1 cellular context compared by ENCODE assay signal in the genomic region with DNA sequence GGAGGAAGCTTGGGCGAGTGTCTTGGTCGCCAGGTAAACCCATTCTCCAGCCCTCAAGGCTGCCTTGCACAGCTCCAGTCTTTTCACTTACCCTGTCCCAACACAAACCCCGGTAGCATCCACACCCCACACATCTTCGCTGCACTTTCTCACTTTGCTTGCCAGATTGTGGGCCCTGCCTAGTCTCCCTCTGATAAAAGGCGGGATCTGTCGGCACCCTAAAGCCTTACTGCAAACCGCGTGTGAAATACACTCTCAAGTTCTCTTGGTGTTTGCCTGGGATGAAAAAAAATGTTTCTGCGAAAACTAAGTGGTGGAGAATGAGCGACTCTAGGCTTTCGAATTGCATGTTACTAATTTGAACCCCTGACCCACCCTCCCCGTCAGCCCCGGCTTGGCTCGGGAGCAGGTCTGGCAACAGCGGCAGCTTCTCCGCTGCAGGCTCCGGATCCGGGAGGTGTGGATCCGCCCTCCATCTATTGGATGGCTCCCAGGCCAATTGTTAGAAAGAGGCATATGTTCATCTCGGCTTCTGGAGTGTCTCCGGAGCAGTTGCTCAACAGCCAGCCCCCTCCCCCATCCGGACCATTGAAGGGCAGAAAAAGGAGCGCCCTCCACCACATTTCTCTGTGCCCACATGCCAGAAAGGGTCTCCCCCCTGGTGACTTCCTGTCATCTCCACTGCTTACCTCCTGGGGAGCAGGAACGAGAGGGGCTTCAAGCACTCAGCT.
TF ChIP-seq lines count a peak whose summit lies in the region.

No MANE protein-coding gene starts in this region.

TF ChIP-seq in K562, 482 proteins besides CTCF, POLR2A, EP300 and RAD21 (continued from another document and continues in another):
- TF ChIP-seq, protein P1, sequence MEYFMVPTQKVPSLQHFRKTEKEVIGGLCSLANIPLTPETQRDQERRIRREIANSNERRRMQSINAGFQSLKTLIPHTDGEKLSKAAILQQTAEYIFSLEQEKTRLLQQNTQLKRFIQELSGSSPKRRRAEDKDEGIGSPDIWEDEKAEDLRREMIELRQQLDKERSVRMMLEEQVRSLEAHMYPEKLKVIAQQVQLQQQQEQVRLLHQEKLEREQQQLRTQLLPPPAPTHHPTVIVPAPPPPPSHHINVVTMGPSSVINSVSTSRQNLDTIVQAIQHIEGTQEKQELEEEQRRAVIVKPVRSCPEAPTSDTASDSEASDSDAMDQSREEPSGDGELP (CRISPR knock-in tag; IDR thresholded peaks at IDR 0.05; ENCODE audit: borderline replicate concordance): peak; percentile 33; the same call in 1 of the 2 replicates
- TF ChIP-seq SNIP1 (IDR thresholded peaks at IDR 0.05; ENCODE audit: low read depth) (no peak), NCOA6 (IDR thresholded peaks at IDR 0.05) (no peak), ZNF717 (CRISPR knock-in tag; IDR thresholded peaks at IDR 0.05) (no peak), MYNN (IDR thresholded peaks at IDR 0.05) (no peak), MYNN (CRISPR knock-in tag; IDR thresholded peaks at IDR 0.05) (no peak), ETV1 (tag; conservative IDR thresholded peaks at IDR 0.05; ENCODE audit: low read depth) (no peak), LARP7 (IDR thresholded peaks at IDR 0.05) (no peak), YY1 (IDR thresholded peaks at IDR 0.05; ENCODE audit: borderline replicate concordance in 1 of 3, control insufficient read depth in 1 of 3, extremely low read depth in 1 of 3, insufficient read depth in 3 of 3, insufficient read length in 1 of 3, insufficient replicate concordance in 2 of 3, low read depth in 1 of 3, low read length in 2 of 3) (peak in 1 of 3 experiments; percentile 18), RBBP5 (IDR thresholded peaks at IDR 0.05; ENCODE audit: borderline replicate concordance, insufficient read depth, low read length, poor library complexity, severe bottlenecking) (no peak), POLR2B (IDR thresholded peaks at IDR 0.05; ENCODE audit: low read depth, partially characterized antibody) (no peak), MCM2 (IDR thresholded peaks at IDR 0.05; ENCODE audit: low read depth) (no peak), ZFX (CRISPR knock-in tag; IDR thresholded peaks at IDR 0.05) (no peak), ZNF75A (CRISPR knock-in tag; IDR thresholded peaks at IDR 0.05) (no peak), ZNF184 (CRISPR knock-in tag; IDR thresholded peaks at IDR 0.05) (peak; percentile 92), MAFF (IDR thresholded peaks at IDR 0.05; ENCODE audit: low read length) (no peak), SMAD2 (IDR thresholded peaks at IDR 0.05; ENCODE audit: low read depth, low read length) (no peak), JUND (IDR thresholded peaks at IDR 0.05; ENCODE audit: borderline replicate concordance, low read depth, low read length) (no peak), JUND (tag; IDR thresholded peaks at IDR 0.05; ENCODE audit: borderline replicate concordance, low read depth, low read length) (no peak), TGIF2 (CRISPR knock-in tag; IDR thresholded peaks at IDR 0.05) (no peak), PHB2 (IDR thresholded peaks at IDR 0.05; ENCODE audit: low read depth) (no peak), BRD9 (IDR thresholded peaks at IDR 0.05; ENCODE audit: low read depth, partially characterized antibody) (no peak), MAZ (CRISPR knock-in tag; conservative IDR thresholded peaks at IDR 0.05 in 1 of 2, IDR thresholded peaks at IDR 0.05 in 1 of 2) (0 out of 4 replicates have a peak, but pooled peaks of 1 of the 2 experiments have one; percentile 24), CXXC5 (CRISPR knock-in tag; IDR thresholded peaks at IDR 0.05) (peak; percentile 37; the same call in 1 of the 2 replicates), EHMT2 (IDR thresholded peaks at IDR 0.05) (no peak), SREBF2 (CRISPR knock-in tag; IDR thresholded peaks at IDR 0.05) (no peak), IFI16 (CRISPR knock-in tag; IDR thresholded peaks at IDR 0.05) (no peak), NRF1 (conservative IDR thresholded peaks at IDR 0.05 in 1 of 2, IDR thresholded peaks at IDR 0.05 in 1 of 2) (no peak), SAFB (IDR thresholded peaks at IDR 0.05; ENCODE audit: borderline replicate concordance, low read depth, low read length) (no peak), NEUROD1 (IDR thresholded peaks at IDR 0.05; ENCODE audit: borderline replicate concordance, low read depth, low read length, partially characterized antibody) (peak; percentile 93), NELFE (IDR thresholded peaks at IDR 0.05; ENCODE audit: insufficient read depth, insufficient read length) (no peak), KLF16 (IDR thresholded peaks at IDR 0.05) (no peak), NFE2L1 (tag; IDR thresholded peaks at IDR 0.05; ENCODE audit: borderline replicate concordance, low read depth) (no peak), ELF1 (tag; IDR thresholded peaks at IDR 0.05) (no peak), RBM14 (IDR thresholded peaks at IDR 0.05; ENCODE audit: borderline replicate concordance, insufficient read depth, low read depth, low read length) (no peak), CCNT2 (IDR thresholded peaks at IDR 0.05; ENCODE audit: borderline replicate concordance, extremely low read depth, insufficient read length, low read depth, low read length) (no peak), PHF21A (IDR thresholded peaks at IDR 0.05; ENCODE audit: borderline replicate concordance, low read depth) (no peak), ZKSCAN8 (CRISPR knock-in tag; IDR thresholded peaks at IDR 0.05) (no peak), ZNF780A (CRISPR knock-in tag; IDR thresholded peaks at IDR 0.05) (no peak), ZNF23 (CRISPR knock-in tag; IDR thresholded peaks at IDR 0.05) (no peak), TCF7 (IDR thresholded peaks at IDR 0.05; ENCODE audit: borderline replicate concordance) (no peak), TCF7L2 (IDR thresholded peaks at IDR 0.05; ENCODE audit: low read depth, low read length) (no peak), BRCA1 (IDR thresholded peaks at IDR 0.05) (no peak), BRCA1 (CRISPR knock-in tag; IDR thresholded peaks at IDR 0.05) (no peak), ZBTB8A (IDR thresholded peaks at IDR 0.05; ENCODE audit: partially characterized antibody) (no peak), CHD2 (IDR thresholded peaks at IDR 0.05; ENCODE audit: low read depth, low read length) (no peak), TOE1 (IDR thresholded peaks at IDR 0.05; ENCODE audit: borderline replicate concordance) (peak; percentile 78), TOE1 (CRISPR knock-in tag; IDR thresholded peaks at IDR 0.05; ENCODE audit: borderline replicate concordance, low read depth) (no peak), ATF1 (CRISPR knock-in tag; IDR thresholded peaks at IDR 0.05) (no peak), ATF1 (tag; IDR thresholded peaks at IDR 0.05) (peak; percentile 33; the same call in 1 of the 2 replicates)
- TF ChIP-seq, protein P2, sequence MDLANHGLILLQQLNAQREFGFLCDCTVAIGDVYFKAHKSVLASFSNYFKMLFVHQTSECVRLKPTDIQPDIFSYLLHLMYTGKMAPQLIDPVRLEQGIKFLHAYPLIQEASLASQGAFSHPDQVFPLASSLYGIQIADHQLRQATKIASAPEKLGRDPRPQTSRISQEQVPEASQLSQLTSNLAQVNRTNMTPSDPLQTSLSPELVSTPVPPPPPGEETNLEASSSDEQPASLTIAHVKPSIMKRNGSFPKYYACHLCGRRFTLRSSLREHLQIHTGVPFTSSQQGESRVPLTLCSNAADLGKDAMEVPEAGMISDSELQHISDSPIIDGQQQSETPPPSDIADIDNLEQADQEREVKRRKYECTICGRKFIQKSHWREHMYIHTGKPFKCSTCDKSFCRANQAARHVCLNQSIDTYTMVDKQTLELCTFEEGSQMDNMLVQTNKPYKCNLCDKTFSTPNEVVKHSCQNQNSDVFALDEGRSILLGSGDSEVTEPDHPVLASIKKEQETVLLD (IDR thresholded peaks at IDR 0.05): no peak
- TF ChIP-seq, protein P3, sequence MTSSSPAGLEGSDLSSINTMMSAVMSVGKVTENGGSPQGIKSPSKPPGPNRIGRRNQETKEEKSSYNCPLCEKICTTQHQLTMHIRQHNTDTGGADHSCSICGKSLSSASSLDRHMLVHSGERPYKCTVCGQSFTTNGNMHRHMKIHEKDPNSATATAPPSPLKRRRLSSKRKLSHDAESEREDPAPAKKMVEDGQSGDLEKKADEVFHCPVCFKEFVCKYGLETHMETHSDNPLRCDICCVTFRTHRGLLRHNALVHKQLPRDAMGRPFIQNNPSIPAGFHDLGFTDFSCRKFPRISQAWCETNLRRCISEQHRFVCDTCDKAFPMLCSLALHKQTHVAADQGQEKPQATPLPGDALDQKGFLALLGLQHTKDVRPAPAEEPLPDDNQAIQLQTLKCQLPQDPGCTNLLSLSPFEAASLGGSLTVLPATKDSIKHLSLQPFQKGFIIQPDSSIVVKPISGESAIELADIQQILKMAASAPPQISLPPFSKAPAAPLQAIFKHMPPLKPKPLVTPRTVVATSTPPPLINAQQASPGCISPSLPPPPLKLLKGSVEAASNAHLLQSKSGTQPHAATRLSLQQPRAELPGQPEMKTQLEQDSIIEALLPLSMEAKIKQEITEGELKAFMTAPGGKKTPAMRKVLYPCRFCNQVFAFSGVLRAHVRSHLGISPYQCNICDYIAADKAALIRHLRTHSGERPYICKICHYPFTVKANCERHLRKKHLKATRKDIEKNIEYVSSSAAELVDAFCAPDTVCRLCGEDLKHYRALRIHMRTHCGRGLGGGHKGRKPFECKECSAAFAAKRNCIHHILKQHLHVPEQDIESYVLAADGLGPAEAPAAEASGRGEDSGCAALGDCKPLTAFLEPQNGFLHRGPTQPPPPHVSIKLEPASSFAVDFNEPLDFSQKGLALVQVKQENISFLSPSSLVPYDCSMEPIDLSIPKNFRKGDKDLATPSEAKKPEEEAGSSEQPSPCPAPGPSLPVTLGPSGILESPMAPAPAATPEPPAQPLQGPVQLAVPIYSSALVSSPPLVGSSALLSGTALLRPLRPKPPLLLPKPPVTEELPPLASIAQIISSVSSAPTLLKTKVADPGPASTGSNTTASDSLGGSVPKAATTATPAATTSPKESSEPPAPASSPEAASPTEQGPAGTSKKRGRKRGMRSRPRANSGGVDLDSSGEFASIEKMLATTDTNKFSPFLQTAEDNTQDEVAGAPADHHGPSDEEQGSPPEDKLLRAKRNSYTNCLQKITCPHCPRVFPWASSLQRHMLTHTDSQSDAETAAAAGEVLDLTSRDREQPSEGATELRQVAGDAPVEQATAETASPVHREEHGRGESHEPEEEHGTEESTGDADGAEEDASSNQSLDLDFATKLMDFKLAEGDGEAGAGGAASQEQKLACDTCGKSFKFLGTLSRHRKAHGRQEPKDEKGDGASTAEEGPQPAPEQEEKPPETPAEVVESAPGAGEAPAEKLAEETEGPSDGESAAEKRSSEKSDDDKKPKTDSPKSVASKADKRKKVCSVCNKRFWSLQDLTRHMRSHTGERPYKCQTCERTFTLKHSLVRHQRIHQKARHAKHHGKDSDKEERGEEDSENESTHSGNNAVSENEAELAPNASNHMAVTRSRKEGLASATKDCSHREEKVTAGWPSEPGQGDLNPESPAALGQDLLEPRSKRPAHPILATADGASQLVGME (CRISPR knock-in tag; IDR thresholded peaks at IDR 0.05): no peak
- TF ChIP-seq, protein P4, sequence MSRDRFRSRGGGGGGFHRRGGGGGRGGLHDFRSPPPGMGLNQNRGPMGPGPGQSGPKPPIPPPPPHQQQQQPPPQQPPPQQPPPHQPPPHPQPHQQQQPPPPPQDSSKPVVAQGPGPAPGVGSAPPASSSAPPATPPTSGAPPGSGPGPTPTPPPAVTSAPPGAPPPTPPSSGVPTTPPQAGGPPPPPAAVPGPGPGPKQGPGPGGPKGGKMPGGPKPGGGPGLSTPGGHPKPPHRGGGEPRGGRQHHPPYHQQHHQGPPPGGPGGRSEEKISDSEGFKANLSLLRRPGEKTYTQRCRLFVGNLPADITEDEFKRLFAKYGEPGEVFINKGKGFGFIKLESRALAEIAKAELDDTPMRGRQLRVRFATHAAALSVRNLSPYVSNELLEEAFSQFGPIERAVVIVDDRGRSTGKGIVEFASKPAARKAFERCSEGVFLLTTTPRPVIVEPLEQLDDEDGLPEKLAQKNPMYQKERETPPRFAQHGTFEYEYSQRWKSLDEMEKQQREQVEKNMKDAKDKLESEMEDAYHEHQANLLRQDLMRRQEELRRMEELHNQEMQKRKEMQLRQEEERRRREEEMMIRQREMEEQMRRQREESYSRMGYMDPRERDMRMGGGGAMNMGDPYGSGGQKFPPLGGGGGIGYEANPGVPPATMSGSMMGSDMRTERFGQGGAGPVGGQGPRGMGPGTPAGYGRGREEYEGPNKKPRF (IDR thresholded peaks at IDR 0.05; ENCODE audit: low read depth, low read length): no peak
- TF ChIP-seq, protein P5, sequence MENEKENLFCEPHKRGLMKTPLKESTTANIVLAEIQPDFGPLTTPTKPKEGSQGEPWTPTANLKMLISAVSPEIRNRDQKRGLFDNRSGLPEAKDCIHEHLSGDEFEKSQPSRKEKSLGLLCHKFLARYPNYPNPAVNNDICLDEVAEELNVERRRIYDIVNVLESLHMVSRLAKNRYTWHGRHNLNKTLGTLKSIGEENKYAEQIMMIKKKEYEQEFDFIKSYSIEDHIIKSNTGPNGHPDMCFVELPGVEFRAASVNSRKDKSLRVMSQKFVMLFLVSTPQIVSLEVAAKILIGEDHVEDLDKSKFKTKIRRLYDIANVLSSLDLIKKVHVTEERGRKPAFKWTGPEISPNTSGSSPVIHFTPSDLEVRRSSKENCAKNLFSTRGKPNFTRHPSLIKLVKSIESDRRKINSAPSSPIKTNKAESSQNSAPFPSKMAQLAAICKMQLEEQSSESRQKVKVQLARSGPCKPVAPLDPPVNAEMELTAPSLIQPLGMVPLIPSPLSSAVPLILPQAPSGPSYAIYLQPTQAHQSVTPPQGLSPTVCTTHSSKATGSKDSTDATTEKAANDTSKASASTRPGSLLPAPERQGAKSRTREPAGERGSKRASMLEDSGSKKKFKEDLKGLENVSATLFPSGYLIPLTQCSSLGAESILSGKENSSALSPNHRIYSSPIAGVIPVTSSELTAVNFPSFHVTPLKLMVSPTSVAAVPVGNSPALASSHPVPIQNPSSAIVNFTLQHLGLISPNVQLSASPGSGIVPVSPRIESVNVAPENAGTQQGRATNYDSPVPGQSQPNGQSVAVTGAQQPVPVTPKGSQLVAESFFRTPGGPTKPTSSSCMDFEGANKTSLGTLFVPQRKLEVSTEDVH (IDR thresholded peaks at IDR 0.05; ENCODE audit: low read depth, partially characterized antibody): no peak
- TF ChIP-seq, protein P6, sequence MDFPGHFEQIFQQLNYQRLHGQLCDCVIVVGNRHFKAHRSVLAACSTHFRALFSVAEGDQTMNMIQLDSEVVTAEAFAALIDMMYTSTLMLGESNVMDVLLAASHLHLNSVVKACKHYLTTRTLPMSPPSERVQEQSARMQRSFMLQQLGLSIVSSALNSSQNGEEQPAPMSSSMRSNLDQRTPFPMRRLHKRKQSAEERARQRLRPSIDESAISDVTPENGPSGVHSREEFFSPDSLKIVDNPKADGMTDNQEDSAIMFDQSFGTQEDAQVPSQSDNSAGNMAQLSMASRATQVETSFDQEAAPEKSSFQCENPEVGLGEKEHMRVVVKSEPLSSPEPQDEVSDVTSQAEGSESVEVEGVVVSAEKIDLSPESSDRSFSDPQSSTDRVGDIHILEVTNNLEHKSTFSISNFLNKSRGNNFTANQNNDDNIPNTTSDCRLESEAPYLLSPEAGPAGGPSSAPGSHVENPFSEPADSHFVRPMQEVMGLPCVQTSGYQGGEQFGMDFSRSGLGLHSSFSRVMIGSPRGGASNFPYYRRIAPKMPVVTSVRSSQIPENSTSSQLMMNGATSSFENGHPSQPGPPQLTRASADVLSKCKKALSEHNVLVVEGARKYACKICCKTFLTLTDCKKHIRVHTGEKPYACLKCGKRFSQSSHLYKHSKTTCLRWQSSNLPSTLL (IDR thresholded peaks at IDR 0.05): no peak
